ENCODE assay signal across 11 cellular contexts in genomic region chr17:72318131-72318530, GRCh38.
"Had no signal": no experiment of that assay in that cellular context is flagged by ENCODE, and none has a peak within 500 bp of the region (broad histone marks: within the 10 kb centered on the region; RNA-seq: fewer than 3 reads in every experiment).

No MANE protein-coding gene starts in this region.

- H3K4me3 ChIP-seq: body of pancreas, testis had no signal

- H3K4me1 ChIP-seq: body of pancreas, testis had no signal

- H3K9me3 ChIP-seq: body of pancreas, testis had no signal

- DNase-seq: activated CD4-positive, alpha-beta T cell treated with anti-CD3 and anti-CD28 coated beads, Interleukin-2, amount 50 U/mL, for 1 hour; activated effector memory CD4-positive, alpha-beta T cell treated with Interleukin-2 at 50 U/mL for 16 hours; amniotic stem cell; body of pancreas; dermis blood vessel endothelial cell; erythroblast; hippocampal formation; nephron progenitor cell; stimulated activated CD4-positive, alpha-beta T cell treated with anti-CD3 and anti-CD28 coated beads, Interleukin-4, amount 100 ng/mL, for 24 hours; testis had no signal

- H3K27ac ChIP-seq: body of pancreas, testis had no signal

- H3K27me3 ChIP-seq: body of pancreas, testis had no signal

- ATAC-seq: activated naive CD4-positive, alpha-beta T cell treated with anti-CD3 and anti-CD28 coated beads, Interleukin-2, amount 50 U/mL, for 72 hours; body of pancreas had no signal
